ENCODE assay signal across 14 cellular contexts in genomic region chr6:14283600-14284235, GRCh38.
DNase-seq lines count a peak whose midpoint lies in the region; ATAC-seq, FAIRE-seq and TF ChIP-seq lines count a peak whose summit lies in the region.
"Had no signal": no experiment of that assay in that cellular context is flagged by ENCODE, and none has a peak within 500 bp of the region (broad histone marks: within the 10 kb centered on the region; RNA-seq: fewer than 3 reads in every experiment).

No MANE protein-coding gene starts in this region.

- H4K20me1 ChIP-seq in OCI-LY7 (ENCODE audit: insufficient read depth, low read length): no peaks in the 10 kb centered on the region

- no peak for DNase-seq in Right ventricle myocardium superior
- no peak for DNase-seq in right atrium auricular region (ENCODE audit: low spot score)
- no peak for DNase-seq in OCI-LY7 (ENCODE audit: low spot score)
- DNase-seq in heart right ventricle: peak in 1 of 2 donors; percentile 28
- no peak for DNase-seq in NCI-H1105 treated with DMSO at 0.1 percent for 48 hours (lab: John Stamatoyannopoulos, UW)
- no peak for DNase-seq in NCI-H1105 (lab: John Stamatoyannopoulos, UW)
- DNase-seq in amygdala (lab: John Stamatoyannopoulos, UW): no peak
- no peak for DNase-seq in urothelium cell line (ENCODE audit: low spot score)
- DNase-seq: activated CD8-positive, alpha-beta T cell treated with anti-CD3 and anti-CD28 coated beads for 36 hours; activated naive CD4-positive, alpha-beta T cell treated with anti-CD3 and anti-CD28 coated beads for 36 hours; CD4-positive, CD25-positive, alpha-beta regulatory T cell; GOT3; tibial artery had no signal

- no peak overlapping the region for H3K4me2 ChIP-seq in OCI-LY7 (ENCODE audit: low read length)

- intact Hi-C loops in Right ventricle myocardium superior (cut with DNase I) (no loop called here), OCI-LY7 (cut with micrococcal nuclease; ENCODE audit: unreplicated experiment) (no loop called here), heart right ventricle (cut with DNase I) (no loop called here)

- H3K9me3 ChIP-seq in right atrium auricular region: peaks cover 3 to 4% of the 10 kb centered on the region in 2 donors
- H3K9me3 ChIP-seq in OCI-LY7 (ENCODE audit: low read length): no peaks in the 10 kb centered on the region; the same call in 1 of the 2 replicates
- H3K9me3 ChIP-seq in heart right ventricle: peaks cover 0 to 9% (median 0%) of the 10 kb centered on the region in 11 donors
- H3K9me3 ChIP-seq: tibial artery had no signal

- WGBS in heart right ventricle, 2 donors: 61 to 82% methylated on average over 12 of the region's 12 CpGs

- H2AFZ ChIP-seq in OCI-LY7 (ENCODE audit: low read length): no peak overlapping the region

- H3K4me3 ChIP-seq in right atrium auricular region (no peak overlapping the region), OCI-LY7 (ENCODE audit: low read depth, low read length, poor library complexity, severe bottlenecking) (no peak overlapping the region), heart right ventricle (no peak overlapping the region)
- H3K4me3 ChIP-seq: tibial artery had no signal

- BruUV-seq in OCI-LY7 (replicated peaks; lab: Mats Ljungman, UMichigan): no TSS peak

- peak in 1 of 2 donors; percentile 29 for TF ChIP-seq CTCF in right atrium auricular region (IDR thresholded peaks at IDR 0.05)
- peak; percentile 45 for TF ChIP-seq CTCF in OCI-LY7 (conservative IDR thresholded peaks at IDR 0.05; ENCODE audit: low read length)
- peak in 6 of 9 donors; percentile 20 to 52 (median 40) for TF ChIP-seq CTCF in heart right ventricle (IDR thresholded peaks at IDR 0.05)

- no peak overlapping the region for H3K27ac ChIP-seq in right atrium auricular region
- no peak overlapping the region for H3K27ac ChIP-seq in OCI-LY7 (ENCODE audit: low read depth, low read length, poor library complexity, severe bottlenecking)
- peak overlapping the region in 2 of 10 donors; percentile 2 to 23 for H3K27ac ChIP-seq in heart right ventricle

- POLR2A ChIA-PET in OCI-LY7 (lab: Charles Lee): no interaction called here

- H3K36me3 ChIP-seq in right atrium auricular region: no peaks in the 10 kb centered on the region
- H3K36me3 ChIP-seq in OCI-LY7 (ENCODE audit: insufficient read depth, low read length): no peaks in the 10 kb centered on the region
- H3K36me3 ChIP-seq in heart right ventricle: no peaks in the 10 kb centered on the region
- H3K36me3 ChIP-seq: tibial artery had no signal

- peak; percentile 87 for ATAC-seq in Right ventricle myocardium superior (ENCODE audit: poor library complexity)
- peak in 7 of 8 donors; percentile 22 to 93 (median 78) for ATAC-seq in heart right ventricle
- ATAC-seq: activated CD8-positive, alpha-beta T cell treated with anti-CD3 and anti-CD28 coated beads for 36 hours; sciatic nerve had no signal

- no peaks in the 10 kb centered on the region for H3K79me2 ChIP-seq in OCI-LY7 (ENCODE audit: insufficient read depth, low read depth, low read length)

- H3K4me1 ChIP-seq in right atrium auricular region: peaks cover 0 to 8% of the 10 kb centered on the region in 2 donors
- peaks cover 14% of the 10 kb centered on the region for H3K4me1 ChIP-seq in OCI-LY7 (ENCODE audit: insufficient read depth, low read length, poor library complexity, severe bottlenecking)
- H3K4me1 ChIP-seq in heart right ventricle: peaks cover 0 to 13% (median 0%) of the 10 kb centered on the region in 9 donors

- H3K27me3 ChIP-seq in right atrium auricular region (no peaks in the 10 kb centered on the region), heart right ventricle (no peaks in the 10 kb centered on the region)
- H3K27me3 ChIP-seq: tibial artery had no signal

- no peaks in the 10 kb centered on the region for H3K9me2 ChIP-seq in OCI-LY7 (ENCODE audit: insufficient read depth, low read length)

- FAIRE-seq in urothelium cell line (lab: Jason Lieb, UNC): no peak

- CTCF ChIA-PET in OCI-LY7 (lab: Charles Lee; ENCODE audit: unreplicated experiment): no interaction called here
